Comparison of ENCODE assay signal across 35 cellular contexts in genomic region chr2:208278549-208278948, GRCh38.
"Had no signal": no experiment of that assay in that cellular context is flagged by ENCODE, and none has a peak within 500 bp of the region (broad histone marks: within the 10 kb centered on the region; RNA-seq: fewer than 3 reads in every experiment).

No MANE protein-coding gene starts in this region.

- H3K27me3 Mint-ChIP-seq: activated B cell treated with CpG ODN at 0.5 μM for 24 hours; activated CD4-positive, alpha-beta memory T cell treated with anti-CD3 and anti-CD28 coated beads for 36 hours; activated CD4-positive, alpha-beta T cell treated with anti-CD3 and anti-CD28 coated beads, Interleukin-2, amount 10 ng/mL, durations not matched to agents 24 days and 14 days; activated CD8-positive, alpha-beta T cell treated with anti-CD3 and anti-CD28 coated beads for 36 hours; activated naive CD8-positive, alpha-beta T cell treated with anti-CD3 and anti-CD28 coated beads for 36 hours; activated T-helper 17 cell treated with anti-CD3 and anti-CD28 coated beads, Interleukin-2, amount 50 U/mL, for 72 hours had no signal

- FAIRE-seq: astrocyte, TTC549 had no signal

- H3K4me3 Mint-ChIP-seq: activated B cell treated with CpG ODN at 0.5 μM for 24 hours; activated CD4-positive, alpha-beta memory T cell treated with anti-CD3 and anti-CD28 coated beads for 36 hours; activated CD4-positive, alpha-beta T cell treated with anti-CD3 and anti-CD28 coated beads, Interleukin-2, amount 10 ng/mL, durations not matched to agents 24 days and 14 days; activated CD8-positive, alpha-beta T cell treated with anti-CD3 and anti-CD28 coated beads for 36 hours; activated naive CD4-positive, alpha-beta T cell treated with anti-CD3 and anti-CD28 coated beads for 36 hours; activated naive CD8-positive, alpha-beta T cell treated with anti-CD3 and anti-CD28 coated beads for 36 hours; activated T-cell treated with anti-CD3 and anti-CD28 coated beads, Interleukin-2, amount 50 U/mL, for 4 hours; activated T-cell treated with anti-CD3 and anti-CD28 coated beads, Interleukin-2, amount 50 U/mL, for 72 hours; activated T-helper 1 cell treated with anti-CD3 and anti-CD28 coated beads, Interleukin-12 subunit alpha, Interleukin-12 subunit beta, Interleukin-2, Interleukin-4 antibody, amounts not matched to agents 30 ng/mL and 10 ng/mL and 1 ng/mL, durations not matched to agents 14 hours and 24 hours and 36 hours; activated T-helper 17 cell treated with anti-CD3 and anti-CD28 coated beads, Interleukin-2, amount 50 U/mL, for 72 hours; T-helper 1 cell treated with Interleukin-12 subunit alpha and Interleukin-12 subunit beta and Interleukin-4 antibody, amounts not matched to agents 30 μg/mL and 1 μg/mL, for 36 hours; T-helper 2 cell treated with Interferon-gamma antibody and Interleukin-4, amounts not matched to agents 5 μg/mL and 100 μg/mL, for 36 hours had no signal

- H3K9me3 Mint-ChIP-seq: activated CD4-positive, alpha-beta T cell treated with anti-CD3 and anti-CD28 coated beads, Interleukin-2, amount 10 ng/mL, durations not matched to agents 24 days and 14 days; activated CD8-positive, alpha-beta T cell treated with anti-CD3 and anti-CD28 coated beads for 36 hours; activated naive CD4-positive, alpha-beta T cell treated with anti-CD3 and anti-CD28 coated beads, Interleukin-2, amount 50 U/mL, for 72 hours; activated T-cell treated with anti-CD3 and anti-CD28 coated beads, Interleukin-2, amount 50 U/mL, for 4 hours; activated T-cell treated with anti-CD3 and anti-CD28 coated beads, Interleukin-2, amount 50 U/mL, for 72 hours; activated T-helper 17 cell treated with anti-CD3 and anti-CD28 coated beads, Interleukin-2, amount 50 U/mL, for 72 hours; T-helper 1 cell treated with Interleukin-12 subunit alpha and Interleukin-12 subunit beta and Interleukin-4 antibody, amounts not matched to agents 30 μg/mL and 1 μg/mL, for 36 hours had no signal

- H3K4me1 ChIP-seq: breast epithelium had no signal

- H3K27ac Mint-ChIP-seq: activated B cell treated with CpG ODN at 0.5 μM for 24 hours; activated CD4-positive, alpha-beta memory T cell treated with anti-CD3 and anti-CD28 coated beads for 36 hours; activated CD4-positive, alpha-beta T cell treated with anti-CD3 and anti-CD28 coated beads, Interleukin-2, amount 10 ng/mL, durations not matched to agents 24 days and 14 days; activated CD8-positive, alpha-beta T cell treated with anti-CD3 and anti-CD28 coated beads for 36 hours; activated naive CD4-positive, alpha-beta T cell treated with anti-CD3 and anti-CD28 coated beads for 36 hours; activated naive CD4-positive, alpha-beta T cell treated with anti-CD3 and anti-CD28 coated beads, Interleukin-2, amount 50 U/mL, for 72 hours; activated T-cell treated with anti-CD3 and anti-CD28 coated beads, Interleukin-2, amount 50 U/mL, for 72 hours; activated T-helper 1 cell treated with anti-CD3 and anti-CD28 coated beads, Interleukin-12 subunit alpha, Interleukin-12 subunit beta, Interleukin-2, Interleukin-4 antibody, amounts not matched to agents 30 ng/mL and 10 ng/mL and 1 ng/mL, durations not matched to agents 14 hours and 24 hours and 36 hours; activated T-helper 17 cell treated with anti-CD3 and anti-CD28 coated beads, Interleukin-2, amount 50 U/mL, for 72 hours; T-helper 1 cell treated with Interleukin-12 subunit alpha and Interleukin-12 subunit beta and Interleukin-4 antibody, amounts not matched to agents 30 μg/mL and 1 μg/mL, for 36 hours; T-helper 2 cell treated with Interferon-gamma antibody and Interleukin-4, amounts not matched to agents 5 μg/mL and 100 μg/mL, for 36 hours had no signal

- ATAC-seq: activated CD8-positive, alpha-beta T cell treated with anti-CD3 and anti-CD28 coated beads for 36 hours; activated naive CD4-positive, alpha-beta T cell treated with anti-CD3 and anti-CD28 coated beads, Interleukin-2, amount 50 U/mL, for 72 hours; activated T-cell treated with anti-CD3 and anti-CD28 coated beads, Interleukin-2, amount 50 U/mL, for 4 hours; activated T-cell treated with anti-CD3 and anti-CD28 coated beads, Interleukin-2, amount 50 U/mL, for 72 hours; activated T-helper 17 cell treated with anti-CD3 and anti-CD28 coated beads, Interleukin-2, amount 50 U/mL, for 72 hours; body of pancreas had no signal

- H3K9me3 ChIP-seq: adrenal gland, body of pancreas, breast epithelium had no signal

- H3K4me3 ChIP-seq: adrenal gland, body of pancreas, breast epithelium had no signal

- DNase-seq: activated B cell treated with CpG ODN at 0.5 μM for 24 hours; activated CD4-positive, alpha-beta memory T cell treated with anti-CD3 and anti-CD28 coated beads for 36 hours; activated CD4-positive, alpha-beta T cell treated with anti-CD3 and anti-CD28 coated beads for 4 hours; activated CD4-positive, alpha-beta T cell treated with anti-CD3 and anti-CD28 coated beads, Interleukin-2, amount 10 ng/mL, durations not matched to agents 24 days and 14 days; activated CD4-positive, alpha-beta T cell treated with anti-CD3 and anti-CD28 coated beads, Interleukin-2, amount 50 U/mL, for 1 hour; activated CD4-positive, alpha-beta T cell treated with anti-CD3 and anti-CD28 coated beads, Interleukin-2, amount 50 U/mL, for 4 hours; activated CD4-positive, CD25-positive, alpha-beta regulatory T cell treated with anti-CD3 and anti-CD28 coated beads, Interleukin-2, amount 50 U/mL, for 72 hours; activated CD8-positive, alpha-beta memory T cell treated with anti-CD3 and anti-CD28 coated beads, Interleukin-2, amount 50 U/mL, for 4 hours; activated CD8-positive, alpha-beta T cell treated with anti-CD3 and anti-CD28 coated beads for 36 hours; activated effector memory CD4-positive, alpha-beta T cell treated with anti-CD3 and anti-CD28 coated beads, Interleukin-2, amount 50 U/mL, for 16 hours; activated gamma-delta T cell treated with Interleukin-2 at 50 U/mL for 16 hours; activated naive CD4-positive, alpha-beta T cell; activated naive CD4-positive, alpha-beta T cell treated with anti-CD3 and anti-CD28 coated beads for 36 hours; activated naive CD4-positive, alpha-beta T cell treated with anti-CD3 and anti-CD28 coated beads, Interleukin-2, amount 50 U/mL, for 16 hours; activated naive CD8-positive, alpha-beta T cell treated with anti-CD3 and anti-CD28 coated beads for 36 hours; activated T-cell treated with anti-CD3 and anti-CD28 coated beads for 4 hours; activated T-cell treated with anti-CD3 and anti-CD28 coated beads, Interleukin-2, amount 50 U/mL, for 1 hour; activated T-cell treated with anti-CD3 and anti-CD28 coated beads, Interleukin-2, amount 50 U/mL, for 4 hours; activated T-cell treated with anti-CD3 and anti-CD28 coated beads, Interleukin-2, amount 50 U/mL, for 72 hours; adrenal gland; amniotic stem cell; aorta; body of pancreas; brain microvascular endothelial cell; central memory CD4-positive, alpha-beta T cell; T-helper 2 cell; T-helper 9 cell had no signal

- H3K27ac ChIP-seq: adrenal gland, body of pancreas, brain microvascular endothelial cell, breast epithelium had no signal
